In genomic region chr10:33331020-33331557, GRCh38 we compare ENCODE assay signal across 9 cellular contexts. TPM values are rescaled to one million over a fixed set of nuclear protein-coding genes. Genes with fewer than 3 reads are reported as not detected.
DNase-seq lines count a peak whose midpoint lies in the region; ATAC-seq, FAIRE-seq and TF ChIP-seq lines count a peak whose summit lies in the region.
"Had no signal": no experiment of that assay in that cellular context is flagged by ENCODE, and none has a peak within 500 bp of the region (broad histone marks: within the 10 kb centered on the region; RNA-seq: fewer than 3 reads in every experiment).

No MANE protein-coding gene starts in this region.

- peak overlapping the region; percentile 100 for H3K4me2 ChIP-seq in keratinocyte (ENCODE audit: control insufficient read depth, extremely low read depth, insufficient read depth, low read depth, low read length)
- peak overlapping the region; percentile 99 for H3K4me2 ChIP-seq in smooth muscle cell

- TF ChIP-seq CTCF in keratinocyte (optimal IDR thresholded peaks at IDR 0.05 in 1 of 3, IDR thresholded peaks at IDR 0.05 in 1 of 3, conservative IDR thresholded peaks at IDR 0.05 in 1 of 3; ENCODE audit: extremely low read depth in 1 of 3, insufficient read depth in 2 of 3, low read length in 3 of 3) (no peak), smooth muscle cell (IDR thresholded peaks at IDR 0.05; ENCODE audit: borderline replicate concordance, insufficient read depth, poor library complexity, severe bottlenecking) (no peak)

- DNase-seq in HEK293T (ENCODE audit: extremely low spot score) (no peak), adipocyte (ENCODE audit: low read depth) (peak; percentile 43), keratinocyte (ENCODE audit: low read depth, low spot score) (no peak), smooth muscle cell (lab: John Stamatoyannopoulos, UW; ENCODE audit: unreplicated experiment) (no peak), NAMALWA (ENCODE audit: low spot score) (no peak), nucleus accumbens (lab: John Stamatoyannopoulos, UW) (no peak)
- DNase-seq in activated T-cell treated with anti-CD3 and anti-CD28 coated beads, Interleukin-2, amount 50 U/mL, for 4 hours, result no peak

- peaks cover 38% of the 10 kb centered on the region for H3K36me3 ChIP-seq in adipocyte (ENCODE audit: control insufficient read depth, insufficient read depth, low read length, severe bottlenecking)
- H3K36me3 ChIP-seq in keratinocyte (ENCODE audit: control insufficient read depth in 2 of 2, extremely low read depth in 1 of 2, insufficient read depth in 2 of 2, low read length in 2 of 2), result peaks cover 0 to 32% of the 10 kb centered on the region in 2 experiments
- H3K36me3 ChIP-seq in smooth muscle cell (ENCODE audit: low read depth), result peaks cover 8% of the 10 kb centered on the region

- H3K4me3 ChIP-seq in adipocyte (ENCODE audit: low read length), result peak overlapping the region; percentile 94
- H3K4me3 ChIP-seq in keratinocyte (ENCODE audit: control insufficient read depth in 2 of 3, extremely low read depth in 1 of 3, insufficient read depth in 2 of 3, low read depth in 1 of 3, low read length in 3 of 3), result peak overlapping the region; percentile 63 to 97 (median 89)
- H3K4me3 ChIP-seq in smooth muscle cell, result peak overlapping the region; percentile 96

- no peak for ATAC-seq in GM18907 (IDR thresholded peaks at IDR 0.05; ENCODE audit: unreplicated experiment)
- no peak for ATAC-seq in activated T-cell treated with anti-CD3 and anti-CD28 coated beads, Interleukin-2, amount 50 U/mL, for 4 hours

- H3K36me3 Mint-ChIP-seq in activated T-cell treated with anti-CD3 and anti-CD28 coated beads, Interleukin-2, amount 50 U/mL, for 4 hours (ENCODE audit: insufficient read depth), result no peaks in the 10 kb centered on the region
- H3K36me3 Mint-ChIP-seq: activated naive CD8-positive, alpha-beta T cell had no signal

- H3K4me3 Mint-ChIP-seq in activated T-cell treated with anti-CD3 and anti-CD28 coated beads, Interleukin-2, amount 50 U/mL, for 4 hours, result no peak overlapping the region

- peaks cover 10% of the 10 kb centered on the region for H3F3A ChIP-seq in smooth muscle cell (ENCODE audit: low read depth)

- H3K27ac ChIP-seq in keratinocyte (ENCODE audit: control insufficient read depth, insufficient read depth, low read length) (peak overlapping the region; percentile 94), smooth muscle cell (ENCODE audit: low read depth) (peak overlapping the region; percentile 83)

- dilution Hi-C loops in keratinocyte (cut with MboI; ENCODE audit: extremely low pct_ligation_motif_present, low sequenced_read_pairs), result no loop called here

- H3K9ac ChIP-seq in adipocyte (ENCODE audit: low read length) (peak overlapping the region; percentile 98), keratinocyte (ENCODE audit: control insufficient read depth, extremely low read depth, insufficient read depth, low read length) (peak overlapping the region; percentile 96), smooth muscle cell (ENCODE audit: low read depth) (peak overlapping the region; percentile 76)

- H3K4me1 Mint-ChIP-seq in activated T-cell treated with anti-CD3 and anti-CD28 coated beads, Interleukin-2, amount 50 U/mL, for 4 hours (ENCODE audit: low read depth), result peaks cover 23% of the 10 kb centered on the region

- H3K9me3 ChIP-seq in adipocyte (ENCODE audit: control insufficient read depth, low read length) (no peaks in the 10 kb centered on the region), keratinocyte (ENCODE audit: control insufficient read depth, low read depth, low read length) (no peaks in the 10 kb centered on the region), smooth muscle cell (replicated peaks; ENCODE audit: low read depth) (no peaks in the 10 kb centered on the region)

- H3K4me1 ChIP-seq in adipocyte (ENCODE audit: control insufficient read depth, insufficient read depth, low read length) (peaks cover 50% of the 10 kb centered on the region), keratinocyte (ENCODE audit: control insufficient read depth, extremely low read depth, insufficient read depth, low read length) (peaks cover 20% of the 10 kb centered on the region), smooth muscle cell (ENCODE audit: low read depth) (peaks cover 17% of the 10 kb centered on the region)

- H3K79me2 ChIP-seq in keratinocyte (ENCODE audit: control insufficient read depth, insufficient read depth, low read length) (peaks cover 93% of the 10 kb centered on the region), smooth muscle cell (ENCODE audit: low read depth) (peaks cover 82% of the 10 kb centered on the region)

- WGBS in smooth muscle cell (ENCODE audit: low lambda C conversion rate), result 9% methylated on average over 4 of the region's 4 CpGs

- H2AFZ ChIP-seq in keratinocyte (ENCODE audit: control insufficient read depth, low read length), result no peak overlapping the region
- H2AFZ ChIP-seq in smooth muscle cell (ENCODE audit: low read depth), result peak overlapping the region; percentile 35

- no peaks in the 10 kb centered on the region for H3K27me3 ChIP-seq in adipocyte (replicated peaks; ENCODE audit: control insufficient read depth, insufficient read depth, low read length)
- no peaks in the 10 kb centered on the region for H3K27me3 ChIP-seq in keratinocyte (ENCODE audit: control insufficient read depth, extremely low read depth, insufficient read depth, low read length)
- H3K27me3 ChIP-seq in smooth muscle cell (ENCODE audit: low read depth), result no peaks in the 10 kb centered on the region

- CTCF ChIA-PET in HEK293T (lab: Yijun Ruan, JAX), result interaction anchor here (0.6 kb wide), 1 partner anchor 943 kb away, joined by 4 read pairs; no protein-coding TSS in a partner anchor

- FAIRE-seq in keratinocyte (lab: Jason Lieb, UNC), result peak; percentile 80

- no peaks in the 10 kb centered on the region for H3K9me3 Mint-ChIP-seq in activated T-cell treated with anti-CD3 and anti-CD28 coated beads, Interleukin-2, amount 50 U/mL, for 4 hours

- H3K27me3 Mint-ChIP-seq in activated T-cell treated with anti-CD3 and anti-CD28 coated beads, Interleukin-2, amount 50 U/mL, for 4 hours (ENCODE audit: low read depth), result peaks cover 63% of the 10 kb centered on the region

- H4K20me1 ChIP-seq in keratinocyte (ENCODE audit: control insufficient read depth, extremely low read depth, insufficient read depth, low read length), result no peaks in the 10 kb centered on the region
- H4K20me1 ChIP-seq in smooth muscle cell (ENCODE audit: low read depth), result no peaks in the 10 kb centered on the region

- POLR2A ChIA-PET in HEK293T (lab: Yijun Ruan, JAX), result no interaction called here

- no peaks in the 10 kb centered on the region for H3K9me1 ChIP-seq in keratinocyte (ENCODE audit: control insufficient read depth, extremely low read depth, insufficient read depth, low read length)

TF ChIP-seq in HEK293T, 16 proteins besides CTCF, POLR2A, EP300 and RAD21:
- TF ChIP-seq FOXK2 (IDR thresholded peaks at IDR 0.05) (no peak), NFRKB (IDR thresholded peaks at IDR 0.05) (no peak), CTBP1 (IDR thresholded peaks at IDR 0.05; ENCODE audit: borderline replicate concordance) (peak; percentile 65; the same call in 1 of the 2 replicates), SUZ12 (IDR thresholded peaks at IDR 0.05) (no peak), PKNOX1 (IDR thresholded peaks at IDR 0.05) (peak; percentile 40; the same call in 1 of the 2 replicates), TARDBP (IDR thresholded peaks at IDR 0.05) (no peak), BHLHE40 (IDR thresholded peaks at IDR 0.05; ENCODE audit: borderline replicate concordance) (no peak), L3MBTL2 (conservative IDR thresholded peaks at IDR 0.05) (no peak)

RNA-seq across cellular contexts. Expression of gene NRP1, which starts 3.4 kb away (rescaled TPM):
- polyA plus RNA-seq in keratinocyte (15.1 to 55.4 TPM (median 36.2 TPM) in 3 replicates), smooth muscle cell (61.9 and 80.4 TPM in 2 replicates)
- 7.3 TPM for polyA plus RNA-seq in keratinocyte (2011; ENCODE audit: low read depth)
- 9.6 and 12.2 TPM in 2 replicates for polyA plus RNA-seq in keratinocyte (2011; cell fraction: cytosol; rRNA removed)
- 61.3 and 83.6 TPM in 2 replicates for polyA plus RNA-seq in keratinocyte (2011; cell fraction: nucleus; rRNA removed)
- 5.2 and 59.6 TPM in 2 replicates for polyA plus RNA-seq in keratinocyte (2012; ENCODE audit: low replicate concordance)
- 35.5 to 105 TPM (median 80.8 TPM) in 3 replicates for polyA minus RNA-seq in keratinocyte
- 38.2 TPM for polyA minus RNA-seq in keratinocyte (2011; cell fraction: cytosol; rRNA and poly(A)+ RNA removed)
- 74.6 and 127 TPM in 2 replicates for polyA minus RNA-seq in keratinocyte (2011; cell fraction: nucleus; rRNA and poly(A)+ RNA removed)
- 74.8 and 83.7 TPM in 2 replicates for total RNA-seq in smooth muscle cell
- 1 to 10 TPM; 3.5 to 4.5 (median 4.0) TPM for total RNA-seq in activated T-cell treated with anti-CD3 and anti-CD28 coated beads, Interleukin-2, amount 50 U/mL, for 4 hours

Comparison
In these comparisons a context has a peak if more than half of its experiments do, and no peak if none do; other contexts are left out.
1. RNA of gene NRP1, which starts 3.4 kb away (total RNA-seq): 74.8 to 83.7 TPM in smooth muscle cell; 3.5 to 4.5 TPM in activated T-cell treated with anti-CD3 and anti-CD28 coated beads, Interleukin-2, amount 50 U/mL, for 4 hours; every median in the first group is over 10 times any median in the second.
2. Peak in every context shown above with its lines, with median percentiles within 50 percentile points of each other: H3K4me3 ChIP-seq and H3K9ac ChIP-seq.